8 cellular contexts compared by ENCODE assay signal in the genomic region with DNA sequence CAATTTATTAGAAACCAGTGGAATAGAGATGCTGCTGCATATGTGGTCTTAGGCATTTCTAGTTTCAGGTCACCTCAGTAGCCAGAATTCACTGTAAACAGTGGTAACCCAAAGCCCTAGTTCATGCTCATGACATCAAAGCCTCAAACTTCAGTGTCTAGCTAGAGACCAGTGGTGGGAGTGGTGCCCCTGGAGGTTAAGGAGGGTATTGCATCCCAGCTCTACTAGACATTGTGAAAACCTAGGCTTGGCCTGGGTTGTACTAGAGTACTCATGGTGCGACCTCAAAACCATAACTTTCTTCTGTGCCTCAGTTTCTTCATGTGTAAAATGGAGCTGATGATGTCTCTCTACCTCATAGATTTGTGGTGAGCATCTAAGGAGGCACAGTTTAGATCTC. TPM values are rescaled to one million over a fixed set of nuclear protein-coding genes. Genes with fewer than 3 reads are reported as not detected.
DNase-seq lines count a peak whose midpoint lies in the region; ATAC-seq and TF ChIP-seq lines count a peak whose summit lies in the region.

No MANE protein-coding gene starts in this region.

- H3K4me3 ChIP-seq in H7 (ENCODE audit: insufficient read depth, low read depth, low read length) = no peak overlapping the region
- no peak overlapping the region for H3K4me3 ChIP-seq in ascending aorta
- H3K4me3 ChIP-seq in muscle layer of colon (ENCODE audit: low read depth in 1 of 2, low read length in 2 of 2) = no peak overlapping the region

- DNase-seq in H7 (peak; percentile 36), ascending aorta (ENCODE audit: low spot score in 2 of 2) (no peak), NCI-H1105 (lab: John Stamatoyannopoulos, UW) (no peak), GM13976 (ENCODE audit: low spot score) (no peak)
- DNase-seq in stimulated activated naive CD4-positive, alpha-beta T cell (lab: John Stamatoyannopoulos, UW) = no peak

- no peak overlapping the region for H3K9ac ChIP-seq in muscle layer of colon (ENCODE audit: low read length)

- TF ChIP-seq CTCF in C4-2B (conservative IDR thresholded peaks at IDR 0.05) (peak; percentile 72), ascending aorta (IDR thresholded peaks at IDR 0.05) (peak in 2 of 3 experiments; percentile 22 to 40), GM13976 (IDR thresholded peaks at IDR 0.05; ENCODE audit: borderline replicate concordance, control extremely low read depth, extremely low read depth, insufficient read depth, missing control alignments) (no peak)

- intact Hi-C loops in ascending aorta (cut with DNase I) = loop anchor here (5.0 kb wide), 2 partner anchors 203 to 333 kb away; partner anchors contain the start of gene RXRA

- in situ Hi-C loops in GM13976 (cut with MboI; ENCODE audit: low sequenced_read_pairs, unreplicated experiment) = no loop called here

- H3K36me3 Mint-ChIP-seq in activated T-helper 17 cell treated with anti-CD3 and anti-CD28 coated beads, Interleukin-2, amount 50 U/mL, for 72 hours (ENCODE audit: low read depth) = no peaks in the 10 kb centered on the region

- no peak overlapping the region for H3K27ac ChIP-seq in C4-2B
- H3K27ac ChIP-seq in ascending aorta = peak overlapping the region; percentile 79 to 88
- H3K27ac ChIP-seq in muscle layer of colon (ENCODE audit: low read depth, low read length) = peak overlapping the region; percentile 67

- H3K27me3 ChIP-seq in H7 (ENCODE audit: control insufficient read depth, insufficient read depth, low read length) (no peaks in the 10 kb centered on the region), ascending aorta (no peaks in the 10 kb centered on the region), muscle layer of colon (ENCODE audit: control insufficient read depth in 1 of 2, insufficient read depth in 2 of 2, low read length in 2 of 2) (no peaks in the 10 kb centered on the region)

- ATAC-seq in activated T-helper 17 cell treated with anti-CD3 and anti-CD28 coated beads, Interleukin-2, amount 50 U/mL, for 72 hours (replicated peaks) = no peak

- no peaks in the 10 kb centered on the region for H3K4me1 Mint-ChIP-seq in activated T-helper 17 cell treated with anti-CD3 and anti-CD28 coated beads, Interleukin-2, amount 50 U/mL, for 72 hours

- no peak overlapping the region for H3K4me3 Mint-ChIP-seq in activated T-helper 17 cell treated with anti-CD3 and anti-CD28 coated beads, Interleukin-2, amount 50 U/mL, for 72 hours

- H3K27ac Mint-ChIP-seq in activated T-helper 17 cell treated with anti-CD3 and anti-CD28 coated beads, Interleukin-2, amount 50 U/mL, for 72 hours = no peak overlapping the region

- peaks cover 7% of the 10 kb centered on the region for H3K9me3 Mint-ChIP-seq in activated T-helper 17 cell treated with anti-CD3 and anti-CD28 coated beads, Interleukin-2, amount 50 U/mL, for 72 hours

- H3K27me3 Mint-ChIP-seq in activated T-helper 17 cell treated with anti-CD3 and anti-CD28 coated beads, Interleukin-2, amount 50 U/mL, for 72 hours = peaks cover 2% of the 10 kb centered on the region

- H3K36me3 ChIP-seq in H7 (replicated peaks; ENCODE audit: control insufficient read depth, insufficient read depth, low read length) (no peaks in the 10 kb centered on the region), ascending aorta (no peaks in the 10 kb centered on the region), muscle layer of colon (ENCODE audit: insufficient read depth, low read length) (no peaks in the 10 kb centered on the region)

- H3K4me1 ChIP-seq in ascending aorta = peaks cover 33 to 59% of the 10 kb centered on the region in 2 donors
- H3K4me1 ChIP-seq in muscle layer of colon (ENCODE audit: insufficient read depth, low read length) = peaks cover 76% of the 10 kb centered on the region

- H3K9me3 ChIP-seq in ascending aorta (no peaks in the 10 kb centered on the region), muscle layer of colon (ENCODE audit: low read length) (no peaks in the 10 kb centered on the region)

RNA-seq across cellular contexts. Expression of gene COL5A1, which starts 18.8 kb away (rescaled TPM):
- 10.1 and 11.3 TPM in 2 replicates for total RNA-seq in H7 (2014; rRNA removed; shearing (Covaris generic))
- 99.6 TPM for total RNA-seq in ascending aorta
- 1 to 10 TPM in 1 of 2 donors, under 1 TPM in 1; 0.50 to 1.3 TPM for total RNA-seq in activated T-helper 17 cell treated with anti-CD3 and anti-CD28 coated beads, Interleukin-2, amount 50 U/mL, for 72 hours
